Comparison of ENCODE assay signal across 7 cellular contexts in the genomic region with DNA sequence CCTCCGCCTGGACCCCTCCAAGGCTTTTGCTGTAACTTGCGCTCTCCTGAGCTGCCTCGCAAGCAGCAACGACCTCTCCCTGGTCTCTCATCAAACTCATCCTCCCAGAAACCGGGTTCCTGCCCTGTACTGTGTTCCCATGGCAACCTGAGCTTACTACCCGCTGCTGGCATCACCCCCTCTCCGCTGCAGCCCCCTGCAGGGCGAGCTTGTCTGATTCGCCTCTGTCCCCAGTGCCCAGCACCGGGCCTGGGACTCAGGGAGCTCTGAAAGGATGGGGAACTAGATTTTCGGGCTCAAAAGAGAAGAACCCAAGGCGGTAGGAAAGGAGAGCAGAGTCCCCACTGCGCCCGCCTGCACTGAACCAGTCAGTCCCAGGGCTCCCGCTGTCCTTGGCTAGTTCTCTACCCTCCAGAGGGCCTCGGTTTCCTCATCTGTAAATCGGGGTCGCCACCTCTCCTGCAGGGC. TPM values are rescaled to one million over a fixed set of nuclear protein-coding genes. Genes with fewer than 3 reads are reported as not detected.
A peak's percentile ranks its signal among the peaks of the same experiment; 100 is the strongest.
DNase-seq lines count a peak whose midpoint lies in the region; ATAC-seq and TF ChIP-seq lines count a peak whose summit lies in the region.

No MANE protein-coding gene starts in this region.

- peak overlapping the region; percentile 83 for H3K4me3 ChIP-seq in GM06990 (replicated peaks; ENCODE audit: low read depth, low read length)
- peak overlapping the region; percentile 71 for H3K4me3 ChIP-seq in NB4 (ENCODE audit: low read depth, low read length)
- peak overlapping the region; percentile 43 for H3K4me3 ChIP-seq in cardiac muscle cell
- peak overlapping the region; percentile 100 for H3K4me3 ChIP-seq in ovary

- peak; percentile 13 for ATAC-seq in GM21717 (IDR thresholded peaks at IDR 0.05; ENCODE audit: unreplicated experiment)
- ATAC-seq in activated naive CD8-positive, alpha-beta T cell treated with anti-CD3 and anti-CD28 coated beads, Interleukin-2, amount 10 ng/mL, durations not matched to agents 7 days and 5 days (ENCODE audit: low read depth): peak; percentile 4

- intact Hi-C loops in ovary (cut with DNase I): no loop called here

- H3K27ac Mint-ChIP-seq in activated naive CD8-positive, alpha-beta T cell treated with anti-CD3 and anti-CD28 coated beads, Interleukin-2, amount 10 ng/mL, durations not matched to agents 7 days and 5 days: peak overlapping the region; percentile 78

- H3K36me3 ChIP-seq in GM06990 (ENCODE audit: control insufficient read depth, insufficient read depth, low read length) (no peaks in the 10 kb centered on the region; the same call in 1 of the 2 replicates), cardiac muscle cell (no peaks in the 10 kb centered on the region), ovary (no peaks in the 10 kb centered on the region)

- peak overlapping the region; percentile 93 for H3K4me3 Mint-ChIP-seq in activated naive CD8-positive, alpha-beta T cell treated with anti-CD3 and anti-CD28 coated beads, Interleukin-2, amount 10 ng/mL, durations not matched to agents 7 days and 5 days

- TF ChIP-seq POLR2A in NB4 (IDR thresholded peaks at IDR 0.05; ENCODE audit: extremely low read depth, insufficient read length) (no peak), ovary (IDR thresholded peaks at IDR 0.05) (no peak)

- H3K4me1 Mint-ChIP-seq in activated naive CD8-positive, alpha-beta T cell treated with anti-CD3 and anti-CD28 coated beads, Interleukin-2, amount 10 ng/mL, durations not matched to agents 7 days and 5 days: peaks cover 11% of the 10 kb centered on the region

- H3K36me3 Mint-ChIP-seq in activated naive CD8-positive, alpha-beta T cell treated with anti-CD3 and anti-CD28 coated beads, Interleukin-2, amount 10 ng/mL, durations not matched to agents 7 days and 5 days: peaks cover 2% of the 10 kb centered on the region

- POLR2A ChIA-PET in activated naive CD8-positive, alpha-beta T cell treated with anti-CD3 and anti-CD28 coated beads, Interleukin-2, amount 10 ng/mL, durations not matched to agents 7 days and 5 days (lab: Charles Lee): interaction anchor here (0.7 to 2.3 kb wide), 11 partner anchors 10 to 1303 kb away, joined by 3 to 10 read pairs (median 4); a partner anchor contains a TSS

- TF ChIP-seq CTCF in GM06990 (IDR thresholded peaks at IDR 0.05; ENCODE audit: insufficient read depth, low read length, poor library complexity, severe bottlenecking) (no peak), NB4 (IDR thresholded peaks at IDR 0.05; ENCODE audit: low read depth, low read length) (no peak), cardiac muscle cell (IDR thresholded peaks at IDR 0.05; ENCODE audit: low read depth, low read length) (no peak), ovary (IDR thresholded peaks at IDR 0.05) (no peak)

- H3K9me3 ChIP-seq in cardiac muscle cell (ENCODE audit: low read depth) (no peaks in the 10 kb centered on the region), ovary (no peaks in the 10 kb centered on the region)

- 5 to 6% (median 6%) methylated on average over 18 of the region's 18 CpGs for WGBS in ovary, 3 donors

- H3K9me3 Mint-ChIP-seq in activated naive CD8-positive, alpha-beta T cell treated with anti-CD3 and anti-CD28 coated beads, Interleukin-2, amount 10 ng/mL, durations not matched to agents 7 days and 5 days: no peaks in the 10 kb centered on the region

- no peak overlapping the region for H3K27ac ChIP-seq in cardiac muscle cell
- H3K27ac ChIP-seq in ovary: peak overlapping the region; percentile 52 to 65

- peaks cover 6% of the 10 kb centered on the region for H3K27me3 Mint-ChIP-seq in activated naive CD8-positive, alpha-beta T cell treated with anti-CD3 and anti-CD28 coated beads, Interleukin-2, amount 10 ng/mL, durations not matched to agents 7 days and 5 days

- no peaks in the 10 kb centered on the region for H3K4me1 ChIP-seq in cardiac muscle cell (ENCODE audit: low read depth)
- H3K4me1 ChIP-seq in ovary (ENCODE audit: insufficient read depth): peaks cover 10% of the 10 kb centered on the region

- DNase-seq in GM06990 (ENCODE audit: extremely low read depth, insufficient read length): no peak
- peak; percentile 48 for DNase-seq in NB4 (ENCODE audit: low read depth)
- DNase-seq in activated naive CD8-positive, alpha-beta T cell treated with anti-CD3 and anti-CD28 coated beads, Interleukin-2, amount 10 ng/mL, durations not matched to agents 7 days and 5 days: no peak
- DNase-seq in cardiac muscle cell (ENCODE audit: low read depth in 1 of 2, low spot score in 1 of 2): peak in 1 of 2 donors; percentile 41
- peak in 1 of 5 donors; percentile 44 for DNase-seq in ovary
- no peak for DNase-seq in HPDE6-E6E7 (ENCODE audit: extremely low spot score)

- H3K27me3 ChIP-seq in GM06990 (replicated peaks; ENCODE audit: control insufficient read depth, insufficient read depth, low read length): no peaks in the 10 kb centered on the region
- H3K27me3 ChIP-seq in cardiac muscle cell: no peaks in the 10 kb centered on the region
- H3K27me3 ChIP-seq in ovary: no peaks in the 10 kb centered on the region

- TF ChIP-seq EP300 in ovary (IDR thresholded peaks at IDR 0.05): no peak

RNA-seq across cellular contexts. Expression of a gene that starts 0.5 kb away (rescaled TPM):
- 10 to 100 TPM; 13.8 to 14.8 TPM for total RNA-seq in activated naive CD8-positive, alpha-beta T cell treated with anti-CD3 and anti-CD28 coated beads, Interleukin-2, amount 10 ng/mL, durations not matched to agents 7 days and 5 days
- total RNA-seq in cardiac muscle cell: 18.3 and 20.3 TPM in 2 replicates
- polyA plus RNA-seq in cardiac muscle cell: 12.0 and 13.5 TPM in 2 replicates
- total RNA-seq in ovary: 10 to 100 TPM; 12.8 to 24.4 (median 22.4) TPM
- polyA plus RNA-seq in ovary: 10 to 100 TPM; 12.0 to 22.2 TPM

RNA-seq across cellular contexts. Expression of a gene that starts 16.5 kb away (rescaled TPM):
- total RNA-seq in activated naive CD8-positive, alpha-beta T cell treated with anti-CD3 and anti-CD28 coated beads, Interleukin-2, amount 10 ng/mL, durations not matched to agents 7 days and 5 days: not detected
- total RNA-seq in cardiac muscle cell (0.14 and 0.15 TPM in 2 replicates), ovary (1 to 10 TPM in 1 of 7 donors, under 1 TPM in 6; 0.11 to 1.7 (median 0.48) TPM)
- polyA plus RNA-seq in cardiac muscle cell (0.05 and 0.09 TPM in 2 replicates), ovary (under 1 TPM; 0.21 to 0.83 TPM)

Comparison
In these comparisons a context has a peak if more than half of its experiments do, and no peak if none do; other contexts are left out.
1. H3K4me3 ChIP-seq: peak in every context shown above with its lines; median percentile 100 in ovary; 83 in GM06990; 71 in NB4; 43 in cardiac muscle cell.